ENCODE assay signal across 1 cellular context in the genomic region with DNA sequence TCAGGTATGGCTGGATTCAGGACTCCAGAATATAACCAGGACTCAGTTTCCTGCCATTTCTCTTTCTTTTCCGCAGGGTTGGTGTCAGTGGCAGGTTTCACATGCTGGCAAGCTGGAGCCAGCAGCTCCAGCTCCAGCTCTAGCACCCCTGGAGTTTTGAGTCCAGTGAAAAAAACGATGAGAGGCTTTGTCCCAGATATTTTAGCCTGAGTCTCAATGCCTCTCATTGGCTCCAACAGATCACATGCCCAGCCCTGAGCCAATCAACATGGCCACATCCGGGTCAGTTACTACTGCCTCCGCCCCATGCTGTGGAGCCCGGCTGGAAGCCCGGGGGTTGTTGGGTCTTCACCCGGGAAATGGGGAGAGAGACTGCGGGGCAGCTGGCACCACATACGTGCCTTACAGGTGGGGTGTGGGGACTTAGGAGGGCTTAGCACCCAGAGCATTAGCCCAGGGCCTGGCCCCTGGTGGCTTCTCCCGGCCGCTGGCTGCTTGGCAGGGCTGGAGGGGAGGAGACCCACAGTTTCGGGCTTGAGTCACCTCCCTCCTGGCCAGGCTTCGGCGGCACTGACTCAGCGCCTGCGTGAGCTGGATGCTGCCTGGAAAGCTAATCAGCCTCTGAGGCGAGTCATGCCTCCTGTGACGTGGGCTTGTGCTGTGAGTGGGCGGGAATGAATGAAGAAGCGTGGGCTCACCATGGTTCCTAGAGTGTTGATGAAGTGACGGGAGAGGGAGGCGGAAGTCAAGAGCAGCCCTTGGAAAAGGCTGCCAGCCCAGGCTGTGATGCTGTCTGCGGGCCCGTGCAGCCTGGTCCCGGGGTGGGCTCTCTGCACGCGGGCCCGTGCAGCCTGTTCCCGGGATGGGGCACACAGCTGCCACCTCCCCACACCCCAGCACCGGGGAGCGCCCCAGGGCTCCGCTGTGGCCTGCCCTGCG.
TF ChIP-seq lines count a peak whose summit lies in the region.

No MANE protein-coding gene starts in this region.

TF ChIP-seq in K562, 482 proteins besides CTCF, POLR2A, EP300 and RAD21 (continued from another document and continues in another):
- TF ChIP-seq NR3C1 (CRISPR knock-in tag; IDR thresholded peaks at IDR 0.05) (no peak), MYBL2 (IDR thresholded peaks at IDR 0.05; ENCODE audit: low read depth) (no peak; the same call in 1 of the 2 replicates), MYBL2 (CRISPR knock-in tag; IDR thresholded peaks at IDR 0.05; ENCODE audit: borderline replicate concordance) (no peak), BACH1 (tag; IDR thresholded peaks at IDR 0.05) (0 out of 2 replicates have a peak, but pooled peaks have one; percentile 44), POLR2H (tag; IDR thresholded peaks at IDR 0.05; ENCODE audit: low read depth) (peak; percentile 92), TBL1XR1 (IDR thresholded peaks at IDR 0.05; ENCODE audit: low read length in 2 of 2) (0 out of 4 replicates have a peak, but pooled peaks of 1 of the 2 experiments have one; percentile 11), TOE1 (IDR thresholded peaks at IDR 0.05; ENCODE audit: borderline replicate concordance) (no peak), TOE1 (CRISPR knock-in tag; IDR thresholded peaks at IDR 0.05; ENCODE audit: borderline replicate concordance, low read depth) (no peak), FOS (IDR thresholded peaks at IDR 0.05; ENCODE audit: extremely low read depth, insufficient read length) (peak; percentile 77), ZNF134 (CRISPR knock-in tag; conservative IDR thresholded peaks at IDR 0.05) (no peak)
- TF ChIP-seq, protein P1, sequence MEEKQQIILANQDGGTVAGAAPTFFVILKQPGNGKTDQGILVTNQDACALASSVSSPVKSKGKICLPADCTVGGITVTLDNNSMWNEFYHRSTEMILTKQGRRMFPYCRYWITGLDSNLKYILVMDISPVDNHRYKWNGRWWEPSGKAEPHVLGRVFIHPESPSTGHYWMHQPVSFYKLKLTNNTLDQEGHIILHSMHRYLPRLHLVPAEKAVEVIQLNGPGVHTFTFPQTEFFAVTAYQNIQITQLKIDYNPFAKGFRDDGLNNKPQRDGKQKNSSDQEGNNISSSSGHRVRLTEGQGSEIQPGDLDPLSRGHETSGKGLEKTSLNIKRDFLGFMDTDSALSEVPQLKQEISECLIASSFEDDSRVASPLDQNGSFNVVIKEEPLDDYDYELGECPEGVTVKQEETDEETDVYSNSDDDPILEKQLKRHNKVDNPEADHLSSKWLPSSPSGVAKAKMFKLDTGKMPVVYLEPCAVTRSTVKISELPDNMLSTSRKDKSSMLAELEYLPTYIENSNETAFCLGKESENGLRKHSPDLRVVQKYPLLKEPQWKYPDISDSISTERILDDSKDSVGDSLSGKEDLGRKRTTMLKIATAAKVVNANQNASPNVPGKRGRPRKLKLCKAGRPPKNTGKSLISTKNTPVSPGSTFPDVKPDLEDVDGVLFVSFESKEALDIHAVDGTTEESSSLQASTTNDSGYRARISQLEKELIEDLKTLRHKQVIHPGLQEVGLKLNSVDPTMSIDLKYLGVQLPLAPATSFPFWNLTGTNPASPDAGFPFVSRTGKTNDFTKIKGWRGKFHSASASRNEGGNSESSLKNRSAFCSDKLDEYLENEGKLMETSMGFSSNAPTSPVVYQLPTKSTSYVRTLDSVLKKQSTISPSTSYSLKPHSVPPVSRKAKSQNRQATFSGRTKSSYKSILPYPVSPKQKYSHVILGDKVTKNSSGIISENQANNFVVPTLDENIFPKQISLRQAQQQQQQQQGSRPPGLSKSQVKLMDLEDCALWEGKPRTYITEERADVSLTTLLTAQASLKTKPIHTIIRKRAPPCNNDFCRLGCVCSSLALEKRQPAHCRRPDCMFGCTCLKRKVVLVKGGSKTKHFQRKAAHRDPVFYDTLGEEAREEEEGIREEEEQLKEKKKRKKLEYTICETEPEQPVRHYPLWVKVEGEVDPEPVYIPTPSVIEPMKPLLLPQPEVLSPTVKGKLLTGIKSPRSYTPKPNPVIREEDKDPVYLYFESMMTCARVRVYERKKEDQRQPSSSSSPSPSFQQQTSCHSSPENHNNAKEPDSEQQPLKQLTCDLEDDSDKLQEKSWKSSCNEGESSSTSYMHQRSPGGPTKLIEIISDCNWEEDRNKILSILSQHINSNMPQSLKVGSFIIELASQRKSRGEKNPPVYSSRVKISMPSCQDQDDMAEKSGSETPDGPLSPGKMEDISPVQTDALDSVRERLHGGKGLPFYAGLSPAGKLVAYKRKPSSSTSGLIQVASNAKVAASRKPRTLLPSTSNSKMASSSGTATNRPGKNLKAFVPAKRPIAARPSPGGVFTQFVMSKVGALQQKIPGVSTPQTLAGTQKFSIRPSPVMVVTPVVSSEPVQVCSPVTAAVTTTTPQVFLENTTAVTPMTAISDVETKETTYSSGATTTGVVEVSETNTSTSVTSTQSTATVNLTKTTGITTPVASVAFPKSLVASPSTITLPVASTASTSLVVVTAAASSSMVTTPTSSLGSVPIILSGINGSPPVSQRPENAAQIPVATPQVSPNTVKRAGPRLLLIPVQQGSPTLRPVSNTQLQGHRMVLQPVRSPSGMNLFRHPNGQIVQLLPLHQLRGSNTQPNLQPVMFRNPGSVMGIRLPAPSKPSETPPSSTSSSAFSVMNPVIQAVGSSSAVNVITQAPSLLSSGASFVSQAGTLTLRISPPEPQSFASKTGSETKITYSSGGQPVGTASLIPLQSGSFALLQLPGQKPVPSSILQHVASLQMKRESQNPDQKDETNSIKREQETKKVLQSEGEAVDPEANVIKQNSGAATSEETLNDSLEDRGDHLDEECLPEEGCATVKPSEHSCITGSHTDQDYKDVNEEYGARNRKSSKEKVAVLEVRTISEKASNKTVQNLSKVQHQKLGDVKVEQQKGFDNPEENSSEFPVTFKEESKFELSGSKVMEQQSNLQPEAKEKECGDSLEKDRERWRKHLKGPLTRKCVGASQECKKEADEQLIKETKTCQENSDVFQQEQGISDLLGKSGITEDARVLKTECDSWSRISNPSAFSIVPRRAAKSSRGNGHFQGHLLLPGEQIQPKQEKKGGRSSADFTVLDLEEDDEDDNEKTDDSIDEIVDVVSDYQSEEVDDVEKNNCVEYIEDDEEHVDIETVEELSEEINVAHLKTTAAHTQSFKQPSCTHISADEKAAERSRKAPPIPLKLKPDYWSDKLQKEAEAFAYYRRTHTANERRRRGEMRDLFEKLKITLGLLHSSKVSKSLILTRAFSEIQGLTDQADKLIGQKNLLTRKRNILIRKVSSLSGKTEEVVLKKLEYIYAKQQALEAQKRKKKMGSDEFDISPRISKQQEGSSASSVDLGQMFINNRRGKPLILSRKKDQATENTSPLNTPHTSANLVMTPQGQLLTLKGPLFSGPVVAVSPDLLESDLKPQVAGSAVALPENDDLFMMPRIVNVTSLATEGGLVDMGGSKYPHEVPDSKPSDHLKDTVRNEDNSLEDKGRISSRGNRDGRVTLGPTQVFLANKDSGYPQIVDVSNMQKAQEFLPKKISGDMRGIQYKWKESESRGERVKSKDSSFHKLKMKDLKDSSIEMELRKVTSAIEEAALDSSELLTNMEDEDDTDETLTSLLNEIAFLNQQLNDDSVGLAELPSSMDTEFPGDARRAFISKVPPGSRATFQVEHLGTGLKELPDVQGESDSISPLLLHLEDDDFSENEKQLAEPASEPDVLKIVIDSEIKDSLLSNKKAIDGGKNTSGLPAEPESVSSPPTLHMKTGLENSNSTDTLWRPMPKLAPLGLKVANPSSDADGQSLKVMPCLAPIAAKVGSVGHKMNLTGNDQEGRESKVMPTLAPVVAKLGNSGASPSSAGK (IDR thresholded peaks at IDR 0.05) = peak; percentile 94
- TF ChIP-seq, protein P2, sequence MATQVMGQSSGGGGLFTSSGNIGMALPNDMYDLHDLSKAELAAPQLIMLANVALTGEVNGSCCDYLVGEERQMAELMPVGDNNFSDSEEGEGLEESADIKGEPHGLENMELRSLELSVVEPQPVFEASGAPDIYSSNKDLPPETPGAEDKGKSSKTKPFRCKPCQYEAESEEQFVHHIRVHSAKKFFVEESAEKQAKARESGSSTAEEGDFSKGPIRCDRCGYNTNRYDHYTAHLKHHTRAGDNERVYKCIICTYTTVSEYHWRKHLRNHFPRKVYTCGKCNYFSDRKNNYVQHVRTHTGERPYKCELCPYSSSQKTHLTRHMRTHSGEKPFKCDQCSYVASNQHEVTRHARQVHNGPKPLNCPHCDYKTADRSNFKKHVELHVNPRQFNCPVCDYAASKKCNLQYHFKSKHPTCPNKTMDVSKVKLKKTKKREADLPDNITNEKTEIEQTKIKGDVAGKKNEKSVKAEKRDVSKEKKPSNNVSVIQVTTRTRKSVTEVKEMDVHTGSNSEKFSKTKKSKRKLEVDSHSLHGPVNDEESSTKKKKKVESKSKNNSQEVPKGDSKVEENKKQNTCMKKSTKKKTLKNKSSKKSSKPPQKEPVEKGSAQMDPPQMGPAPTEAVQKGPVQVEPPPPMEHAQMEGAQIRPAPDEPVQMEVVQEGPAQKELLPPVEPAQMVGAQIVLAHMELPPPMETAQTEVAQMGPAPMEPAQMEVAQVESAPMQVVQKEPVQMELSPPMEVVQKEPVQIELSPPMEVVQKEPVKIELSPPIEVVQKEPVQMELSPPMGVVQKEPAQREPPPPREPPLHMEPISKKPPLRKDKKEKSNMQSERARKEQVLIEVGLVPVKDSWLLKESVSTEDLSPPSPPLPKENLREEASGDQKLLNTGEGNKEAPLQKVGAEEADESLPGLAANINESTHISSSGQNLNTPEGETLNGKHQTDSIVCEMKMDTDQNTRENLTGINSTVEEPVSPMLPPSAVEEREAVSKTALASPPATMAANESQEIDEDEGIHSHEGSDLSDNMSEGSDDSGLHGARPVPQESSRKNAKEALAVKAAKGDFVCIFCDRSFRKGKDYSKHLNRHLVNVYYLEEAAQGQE (CRISPR knock-in tag; IDR thresholded peaks at IDR 0.05; ENCODE audit: low read depth) = peak; percentile 23; the same call in 1 of the 2 replicates
- TF ChIP-seq, protein P3, sequence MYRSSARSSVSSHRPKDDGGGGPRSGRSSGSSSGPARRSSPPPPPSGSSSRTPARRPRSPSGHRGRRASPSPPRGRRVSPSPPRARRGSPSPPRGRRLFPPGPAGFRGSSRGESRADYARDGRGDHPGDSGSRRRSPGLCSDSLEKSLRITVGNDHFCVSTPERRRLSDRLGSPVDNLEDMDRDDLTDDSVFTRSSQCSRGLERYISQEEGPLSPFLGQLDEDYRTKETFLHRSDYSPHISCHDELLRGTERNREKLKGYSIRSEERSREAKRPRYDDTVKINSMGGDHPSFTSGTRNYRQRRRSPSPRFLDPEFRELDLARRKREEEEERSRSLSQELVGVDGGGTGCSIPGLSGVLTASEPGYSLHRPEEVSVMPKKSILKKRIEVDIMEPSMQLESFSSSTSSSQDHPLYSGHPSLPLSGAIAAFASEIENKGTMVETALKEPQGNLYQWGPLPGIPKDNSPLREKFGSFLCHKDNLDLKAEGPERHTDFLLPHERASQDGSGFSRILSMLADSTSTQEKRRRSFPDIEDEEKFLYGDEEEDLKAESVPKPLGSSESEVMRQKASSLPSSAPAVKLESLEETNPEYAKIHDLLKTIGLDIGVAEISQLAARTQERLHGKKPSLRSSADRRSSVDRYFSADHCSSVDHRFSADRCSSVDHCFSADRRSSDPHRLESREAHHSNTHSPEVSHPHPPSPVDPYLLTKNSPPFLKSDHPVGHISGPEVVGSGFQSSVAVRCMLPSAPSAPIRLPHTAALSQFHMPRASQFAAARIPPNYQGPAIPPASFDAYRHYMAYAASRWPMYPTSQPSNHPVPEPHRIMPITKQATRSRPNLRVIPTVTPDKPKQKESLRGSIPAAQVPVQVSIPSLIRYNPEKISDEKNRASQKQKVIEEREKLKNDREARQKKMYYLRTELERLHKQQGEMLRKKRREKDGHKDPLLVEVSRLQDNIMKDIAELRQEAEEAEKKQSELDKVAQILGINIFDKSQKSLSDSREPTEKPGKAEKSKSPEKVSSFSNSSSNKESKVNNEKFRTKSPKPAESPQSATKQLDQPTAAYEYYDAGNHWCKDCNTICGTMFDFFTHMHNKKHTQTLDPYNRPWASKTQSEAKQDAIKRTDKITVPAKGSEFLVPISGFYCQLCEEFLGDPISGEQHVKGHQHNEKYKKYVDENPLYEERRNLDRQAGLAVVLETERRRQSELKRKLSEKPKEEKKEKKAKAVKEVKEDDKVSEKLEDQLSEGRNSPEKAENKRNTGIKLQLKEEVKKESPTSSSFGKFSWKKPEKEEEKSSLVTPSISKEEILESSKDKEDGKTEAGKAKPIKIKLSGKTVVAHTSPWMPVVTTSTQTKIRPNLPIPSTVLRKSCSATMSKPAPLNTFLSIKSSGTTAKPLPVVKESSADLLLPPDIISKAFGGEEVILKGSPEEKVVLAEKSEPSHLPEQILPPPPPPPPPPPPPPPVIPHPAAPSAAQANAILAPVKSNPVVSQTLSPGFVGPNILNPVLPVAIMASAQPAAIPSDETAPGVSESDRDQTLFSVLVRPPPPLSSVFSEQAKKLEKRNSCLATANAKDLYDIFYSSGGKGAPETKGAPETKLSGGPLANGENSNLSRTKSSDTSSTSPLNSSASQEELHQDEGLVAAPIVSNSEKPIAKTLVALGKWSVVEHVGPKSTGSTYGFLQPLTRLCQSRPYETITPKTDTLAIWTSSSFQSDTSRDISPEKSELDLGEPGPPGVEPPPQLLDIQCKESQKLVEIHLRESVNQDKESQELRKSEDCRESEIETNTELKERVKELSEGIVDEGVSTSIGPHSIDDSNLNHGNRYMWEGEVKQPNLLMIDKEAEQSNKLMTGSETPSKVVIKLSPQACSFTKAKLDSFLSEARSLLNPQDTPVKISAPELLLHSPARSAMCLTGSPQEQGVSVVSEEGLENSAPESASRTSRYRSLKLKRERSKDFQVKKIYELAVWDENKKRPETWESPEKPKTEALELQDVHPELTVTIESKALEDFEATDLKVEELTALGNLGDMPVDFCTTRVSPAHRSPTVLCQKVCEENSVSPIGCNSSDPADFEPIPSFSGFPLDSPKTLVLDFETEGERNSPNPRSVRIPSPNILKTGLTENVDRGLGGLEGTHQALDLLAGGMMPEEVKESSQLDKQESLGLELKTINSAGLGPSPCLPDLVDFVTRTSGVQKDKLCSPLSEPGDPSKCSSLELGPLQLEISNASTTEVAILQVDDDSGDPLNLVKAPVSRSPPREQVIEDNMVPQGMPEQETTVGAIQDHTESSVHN (IDR thresholded peaks at IDR 0.05; ENCODE audit: borderline replicate concordance in 1 of 2, low read depth in 1 of 2) = 0 out of 4 replicates have a peak, but pooled peaks of 1 of the 2 experiments have one; percentile 26
- TF ChIP-seq, protein P4, sequence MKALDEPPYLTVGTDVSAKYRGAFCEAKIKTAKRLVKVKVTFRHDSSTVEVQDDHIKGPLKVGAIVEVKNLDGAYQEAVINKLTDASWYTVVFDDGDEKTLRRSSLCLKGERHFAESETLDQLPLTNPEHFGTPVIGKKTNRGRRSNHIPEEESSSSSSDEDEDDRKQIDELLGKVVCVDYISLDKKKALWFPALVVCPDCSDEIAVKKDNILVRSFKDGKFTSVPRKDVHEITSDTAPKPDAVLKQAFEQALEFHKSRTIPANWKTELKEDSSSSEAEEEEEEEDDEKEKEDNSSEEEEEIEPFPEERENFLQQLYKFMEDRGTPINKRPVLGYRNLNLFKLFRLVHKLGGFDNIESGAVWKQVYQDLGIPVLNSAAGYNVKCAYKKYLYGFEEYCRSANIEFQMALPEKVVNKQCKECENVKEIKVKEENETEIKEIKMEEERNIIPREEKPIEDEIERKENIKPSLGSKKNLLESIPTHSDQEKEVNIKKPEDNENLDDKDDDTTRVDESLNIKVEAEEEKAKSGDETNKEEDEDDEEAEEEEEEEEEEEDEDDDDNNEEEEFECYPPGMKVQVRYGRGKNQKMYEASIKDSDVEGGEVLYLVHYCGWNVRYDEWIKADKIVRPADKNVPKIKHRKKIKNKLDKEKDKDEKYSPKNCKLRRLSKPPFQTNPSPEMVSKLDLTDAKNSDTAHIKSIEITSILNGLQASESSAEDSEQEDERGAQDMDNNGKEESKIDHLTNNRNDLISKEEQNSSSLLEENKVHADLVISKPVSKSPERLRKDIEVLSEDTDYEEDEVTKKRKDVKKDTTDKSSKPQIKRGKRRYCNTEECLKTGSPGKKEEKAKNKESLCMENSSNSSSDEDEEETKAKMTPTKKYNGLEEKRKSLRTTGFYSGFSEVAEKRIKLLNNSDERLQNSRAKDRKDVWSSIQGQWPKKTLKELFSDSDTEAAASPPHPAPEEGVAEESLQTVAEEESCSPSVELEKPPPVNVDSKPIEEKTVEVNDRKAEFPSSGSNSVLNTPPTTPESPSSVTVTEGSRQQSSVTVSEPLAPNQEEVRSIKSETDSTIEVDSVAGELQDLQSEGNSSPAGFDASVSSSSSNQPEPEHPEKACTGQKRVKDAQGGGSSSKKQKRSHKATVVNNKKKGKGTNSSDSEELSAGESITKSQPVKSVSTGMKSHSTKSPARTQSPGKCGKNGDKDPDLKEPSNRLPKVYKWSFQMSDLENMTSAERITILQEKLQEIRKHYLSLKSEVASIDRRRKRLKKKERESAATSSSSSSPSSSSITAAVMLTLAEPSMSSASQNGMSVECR (CRISPR knock-in tag; IDR thresholded peaks at IDR 0.05) = peak; percentile 80
